In genomic region chrX:15977644-15978043, GRCh38 we compare ENCODE assay signal across 24 cellular contexts.
DNase-seq lines count a peak whose midpoint lies in the region; ATAC-seq and TF ChIP-seq lines count a peak whose summit lies in the region.
"Had no signal": no experiment of that assay in that cellular context is flagged by ENCODE, and none has a peak within 500 bp of the region (broad histone marks: within the 10 kb centered on the region; RNA-seq: fewer than 3 reads in every experiment).

No MANE protein-coding gene starts in this region.

- H3K36me3 ChIP-seq in parathyroid adenoma (ENCODE audit: control insufficient read depth, insufficient read depth, low read length), result no peaks in the 10 kb centered on the region
- H3K36me3 ChIP-seq: BLaER1, colonic mucosa, pancreas, right lobe of liver, upper lobe of left lung had no signal

- H3K4me1 ChIP-seq in parathyroid adenoma, result no peaks in the 10 kb centered on the region
- H3K4me1 ChIP-seq: BLaER1, colonic mucosa, pancreas, right lobe of liver, upper lobe of left lung had no signal

- H3K9ac ChIP-seq in parathyroid adenoma, result no peak overlapping the region
- H3K9ac ChIP-seq: BLaER1, GM23248 had no signal

- no peaks in the 10 kb centered on the region for H3K36me3 Mint-ChIP-seq in glutamatergic neuron (ENCODE audit: unreplicated experiment)

- DNase-seq in SIG-M5 treated with dmso at 0.1 percent for 504 hours (lab: John Stamatoyannopoulos, UW; ENCODE audit: unreplicated experiment) (peak; percentile 33), SIG-M5 (lab: John Stamatoyannopoulos, UW) (no peak), NOMO-1 (lab: John Stamatoyannopoulos, UW; ENCODE audit: unreplicated experiment in 2 of 2) (peak; percentile 79 to 87), dermis blood vessel endothelial cell (peak; percentile 5), SHP77 treated with DMSO at 0.1 percent for 48 hours (lab: John Stamatoyannopoulos, UW) (no peak), glutamatergic neuron (no peak)
- DNase-seq: activated CD4-positive, CD25-positive, alpha-beta regulatory T cell; activated CD8-positive, alpha-beta T cell treated with anti-CD3 and anti-CD28 coated beads for 36 hours; activated T-cell treated with anti-CD3 and anti-CD28 coated beads for 4 hours; amniotic stem cell; colonic mucosa; GM23248; MM.1S; NCI-H187; NCI-H345; pancreas; right lobe of liver; stimulated activated CD4-positive, alpha-beta T cell treated with anti-CD3 and anti-CD28 coated beads, Interleukin-15, amount 100 ng/mL, for 24 hours; stimulated activated CD8-positive, alpha-beta memory T cell treated with anti-CD3 and anti-CD28 coated beads, Interleukin-4, amount 100 ng/mL, for 48 hours; upper lobe of left lung had no signal

- no peak for ATAC-seq in HG02840 (IDR thresholded peaks at IDR 0.05; ENCODE audit: low FRiP score, unreplicated experiment)
- ATAC-seq: activated CD8-positive, alpha-beta T cell treated with anti-CD3 and anti-CD28 coated beads for 36 hours; pancreas had no signal

- H2AFZ ChIP-seq in parathyroid adenoma, result peak overlapping the region; percentile 22
- H2AFZ ChIP-seq: GM23248 had no signal

- no peaks in the 10 kb centered on the region for H3K9me3 Mint-ChIP-seq in glutamatergic neuron (ENCODE audit: unreplicated experiment)
- H3K9me3 Mint-ChIP-seq: activated CD8-positive, alpha-beta T cell treated with anti-CD3 and anti-CD28 coated beads for 36 hours had no signal

- H3K27me3 Mint-ChIP-seq in glutamatergic neuron (ENCODE audit: unreplicated experiment), result no peaks in the 10 kb centered on the region
- H3K27me3 Mint-ChIP-seq: activated CD8-positive, alpha-beta T cell treated with anti-CD3 and anti-CD28 coated beads for 36 hours had no signal

- H3K4me2 ChIP-seq in parathyroid adenoma (ENCODE audit: low read length), result peak overlapping the region; percentile 30
- H3K4me2 ChIP-seq: BLaER1 had no signal

- no peak overlapping the region for H3K4me3 ChIP-seq in parathyroid adenoma (ENCODE audit: low read depth, low read length)
- H3K4me3 ChIP-seq: BLaER1, colonic mucosa, GM23248, pancreas, right lobe of liver, SK-N-MC, upper lobe of left lung had no signal

- no peak overlapping the region for H3K27ac Mint-ChIP-seq in glutamatergic neuron (ENCODE audit: unreplicated experiment)
- H3K27ac Mint-ChIP-seq: activated CD8-positive, alpha-beta T cell treated with anti-CD3 and anti-CD28 coated beads for 36 hours had no signal

- no peaks in the 10 kb centered on the region for H3K4me1 Mint-ChIP-seq in glutamatergic neuron (ENCODE audit: low read depth, unreplicated experiment)

- H3K27me3 ChIP-seq in parathyroid adenoma (ENCODE audit: control insufficient read depth, insufficient read depth, low read length), result no peaks in the 10 kb centered on the region
- H3K27me3 ChIP-seq: colonic mucosa, right lobe of liver, upper lobe of left lung had no signal

- H3K27ac ChIP-seq in parathyroid adenoma, result peak overlapping the region; percentile 9
- H3K27ac ChIP-seq: BLaER1, colonic mucosa, GM23248, pancreas, right lobe of liver, SK-N-MC had no signal

- H3K79me2 ChIP-seq in parathyroid adenoma, result no peaks in the 10 kb centered on the region

- TF ChIP-seq CTCF in parathyroid adenoma (IDR thresholded peaks at IDR 0.05), result no peak
- no peak for TF ChIP-seq CTCF in glutamatergic neuron (IDR thresholded peaks at IDR 0.05; ENCODE audit: partially characterized antibody, unreplicated experiment)

- H3K9me3 ChIP-seq in parathyroid adenoma (ENCODE audit: control insufficient read depth, low read length), result no peaks in the 10 kb centered on the region
- H3K9me3 ChIP-seq: BLaER1, colonic mucosa, pancreas, right lobe of liver, upper lobe of left lung had no signal

- no peak overlapping the region for H3K4me3 Mint-ChIP-seq in glutamatergic neuron (ENCODE audit: unreplicated experiment)
- H3K4me3 Mint-ChIP-seq: activated CD8-positive, alpha-beta T cell treated with anti-CD3 and anti-CD28 coated beads for 36 hours had no signal

Comparison
In these comparisons a context has a peak if more than half of its experiments do, and no peak if none do; other contexts are left out.
1. DNase-seq: peak in SIG-M5 treated with dmso at 0.1 percent for 504 hours (single experiment), NOMO-1 (2 of 2) and dermis blood vessel endothelial cell (single experiment); none in SIG-M5 (single experiment), SHP77 treated with DMSO at 0.1 percent for 48 hours (single experiment) and glutamatergic neuron (single experiment).